Comparison of ENCODE assay signal across 1 cellular context in the genomic region with DNA sequence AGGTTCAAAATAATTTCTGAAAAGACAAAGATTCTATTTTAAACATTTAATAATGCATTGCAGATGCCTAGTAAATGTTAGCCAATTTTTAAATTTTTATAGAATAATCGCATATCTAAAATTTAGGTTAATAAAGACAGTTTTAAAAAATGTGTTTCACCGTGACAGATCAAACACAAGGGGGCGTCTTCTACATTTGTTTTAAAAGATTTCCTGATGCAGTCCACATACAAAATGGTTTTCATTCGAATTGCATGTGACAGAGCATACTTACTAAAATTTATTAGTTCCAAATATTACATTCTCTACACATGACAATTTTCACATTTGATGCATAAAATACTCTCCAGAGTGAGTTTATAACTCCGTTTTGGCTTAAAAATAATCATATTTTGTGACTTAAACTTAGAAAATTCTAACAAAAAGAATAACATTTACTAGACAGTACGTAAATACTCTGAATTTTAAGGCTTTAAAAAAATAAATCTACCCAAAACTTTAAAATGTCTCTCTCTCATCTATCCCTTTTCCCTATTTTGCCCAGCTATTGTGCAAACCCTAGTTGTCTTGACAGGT.
TF ChIP-seq lines count a peak whose summit lies in the region.

No MANE protein-coding gene starts in this region.

TF ChIP-seq in GM23338, 12 proteins besides CTCF, POLR2A, EP300 and RAD21 (continued from another document):
- TF ChIP-seq, protein P1, sequence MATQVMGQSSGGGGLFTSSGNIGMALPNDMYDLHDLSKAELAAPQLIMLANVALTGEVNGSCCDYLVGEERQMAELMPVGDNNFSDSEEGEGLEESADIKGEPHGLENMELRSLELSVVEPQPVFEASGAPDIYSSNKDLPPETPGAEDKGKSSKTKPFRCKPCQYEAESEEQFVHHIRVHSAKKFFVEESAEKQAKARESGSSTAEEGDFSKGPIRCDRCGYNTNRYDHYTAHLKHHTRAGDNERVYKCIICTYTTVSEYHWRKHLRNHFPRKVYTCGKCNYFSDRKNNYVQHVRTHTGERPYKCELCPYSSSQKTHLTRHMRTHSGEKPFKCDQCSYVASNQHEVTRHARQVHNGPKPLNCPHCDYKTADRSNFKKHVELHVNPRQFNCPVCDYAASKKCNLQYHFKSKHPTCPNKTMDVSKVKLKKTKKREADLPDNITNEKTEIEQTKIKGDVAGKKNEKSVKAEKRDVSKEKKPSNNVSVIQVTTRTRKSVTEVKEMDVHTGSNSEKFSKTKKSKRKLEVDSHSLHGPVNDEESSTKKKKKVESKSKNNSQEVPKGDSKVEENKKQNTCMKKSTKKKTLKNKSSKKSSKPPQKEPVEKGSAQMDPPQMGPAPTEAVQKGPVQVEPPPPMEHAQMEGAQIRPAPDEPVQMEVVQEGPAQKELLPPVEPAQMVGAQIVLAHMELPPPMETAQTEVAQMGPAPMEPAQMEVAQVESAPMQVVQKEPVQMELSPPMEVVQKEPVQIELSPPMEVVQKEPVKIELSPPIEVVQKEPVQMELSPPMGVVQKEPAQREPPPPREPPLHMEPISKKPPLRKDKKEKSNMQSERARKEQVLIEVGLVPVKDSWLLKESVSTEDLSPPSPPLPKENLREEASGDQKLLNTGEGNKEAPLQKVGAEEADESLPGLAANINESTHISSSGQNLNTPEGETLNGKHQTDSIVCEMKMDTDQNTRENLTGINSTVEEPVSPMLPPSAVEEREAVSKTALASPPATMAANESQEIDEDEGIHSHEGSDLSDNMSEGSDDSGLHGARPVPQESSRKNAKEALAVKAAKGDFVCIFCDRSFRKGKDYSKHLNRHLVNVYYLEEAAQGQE (IDR thresholded peaks at IDR 0.05; ENCODE audit: unreplicated experiment) = no peak
- no peak for TF ChIP-seq ZNF331 (CRISPR knock-in tag; IDR thresholded peaks at IDR 0.05; ENCODE audit: low read depth)
